1 cellular context compared by ENCODE assay signal in the genomic region with DNA sequence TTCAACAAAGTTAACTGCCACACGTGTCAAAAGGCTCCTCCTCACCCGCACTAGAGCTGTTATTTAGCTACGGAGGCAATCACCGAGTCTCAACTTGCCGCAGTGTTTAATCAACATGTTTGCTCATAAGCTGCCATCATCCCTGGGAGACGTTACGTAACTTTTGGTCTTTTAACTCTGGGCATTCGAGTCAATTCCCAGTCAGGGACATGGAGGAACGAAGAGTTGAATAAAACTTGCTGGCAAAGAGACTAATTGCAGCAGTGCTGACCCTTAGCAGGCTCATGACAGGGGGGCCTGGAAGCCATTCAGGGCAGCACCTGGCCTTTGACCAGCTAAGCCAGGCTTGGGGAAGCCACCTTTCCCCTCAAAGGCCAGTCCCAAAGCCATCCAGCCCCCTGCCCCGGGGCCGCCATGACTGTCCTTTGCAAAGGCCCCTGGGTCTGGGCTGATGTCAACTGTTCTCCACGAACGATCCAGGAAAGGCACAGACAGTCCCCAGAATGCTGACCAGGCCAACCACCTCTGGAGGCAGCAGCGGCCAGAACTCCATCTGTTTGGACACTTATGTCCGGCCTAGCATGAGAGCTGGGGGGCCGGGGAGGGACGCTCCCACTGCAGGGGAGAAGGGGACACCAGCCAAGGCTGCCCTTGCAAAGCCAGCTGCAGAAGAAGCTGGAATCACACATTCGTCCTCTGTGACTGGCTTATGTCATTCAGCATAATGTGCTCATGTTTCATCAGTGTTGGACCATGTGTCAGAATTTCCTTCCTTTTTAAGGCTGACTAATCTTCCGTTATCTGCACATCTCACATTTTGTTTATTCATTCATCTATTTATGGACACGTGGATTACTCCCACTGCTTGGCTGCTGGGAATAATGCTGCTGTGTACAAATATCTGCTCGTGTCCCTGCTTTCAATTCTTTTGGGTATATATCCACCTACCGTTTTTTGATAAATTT.
TF ChIP-seq lines count a peak whose summit lies in the region.

No MANE protein-coding gene starts in this region.

TF ChIP-seq in HepG2, 621 proteins besides CTCF, POLR2A, EP300 and RAD21 (continued from another document and continues in another):
- no peak for TF ChIP-seq GTF2F1 (IDR thresholded peaks at IDR 0.05; ENCODE audit: low read length)
- TF ChIP-seq ZNF563 (CRISPR knock-in tag; IDR thresholded peaks at IDR 0.05), result peak; percentile 31; the same call in 1 of the 2 replicates
- TF ChIP-seq ZNF34 (CRISPR knock-in tag; IDR thresholded peaks at IDR 0.05; ENCODE audit: borderline replicate concordance), result 0 out of 2 replicates have a peak, but pooled peaks have one; percentile 60
- TF ChIP-seq ZNF234 (CRISPR knock-in tag; conservative IDR thresholded peaks at IDR 0.05), result no peak
- no peak for TF ChIP-seq ZNF615 (CRISPR knock-in tag; IDR thresholded peaks at IDR 0.05; ENCODE audit: borderline replicate concordance)
- no peak for TF ChIP-seq ZNF775 (CRISPR knock-in tag; IDR thresholded peaks at IDR 0.05; ENCODE audit: borderline replicate concordance)
- TF ChIP-seq TAF15 (IDR thresholded peaks at IDR 0.05; ENCODE audit: low read depth, low read length, poor library complexity, severe bottlenecking), result no peak
- peak; percentile 34; the same call in 1 of the 2 replicates for TF ChIP-seq CREB1 (IDR thresholded peaks at IDR 0.05)
- TF ChIP-seq CREB1 (CRISPR knock-in tag; IDR thresholded peaks at IDR 0.05), result peak; percentile 62
- peak; percentile 56; the same call in 1 of the 2 replicates for TF ChIP-seq YEATS4 (CRISPR knock-in tag; IDR thresholded peaks at IDR 0.05; ENCODE audit: borderline replicate concordance)
- TF ChIP-seq, protein P1, sequence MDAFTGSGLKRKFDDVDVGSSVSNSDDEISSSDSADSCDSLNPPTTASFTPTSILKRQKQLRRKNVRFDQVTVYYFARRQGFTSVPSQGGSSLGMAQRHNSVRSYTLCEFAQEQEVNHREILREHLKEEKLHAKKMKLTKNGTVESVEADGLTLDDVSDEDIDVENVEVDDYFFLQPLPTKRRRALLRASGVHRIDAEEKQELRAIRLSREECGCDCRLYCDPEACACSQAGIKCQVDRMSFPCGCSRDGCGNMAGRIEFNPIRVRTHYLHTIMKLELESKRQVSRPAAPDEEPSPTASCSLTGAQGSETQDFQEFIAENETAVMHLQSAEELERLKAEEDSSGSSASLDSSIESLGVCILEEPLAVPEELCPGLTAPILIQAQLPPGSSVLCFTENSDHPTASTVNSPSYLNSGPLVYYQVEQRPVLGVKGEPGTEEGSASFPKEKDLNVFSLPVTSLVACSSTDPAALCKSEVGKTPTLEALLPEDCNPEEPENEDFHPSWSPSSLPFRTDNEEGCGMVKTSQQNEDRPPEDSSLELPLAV (CRISPR knock-in tag; conservative IDR thresholded peaks at IDR 0.05; ENCODE audit: low read depth), result no peak
- peak; percentile 97 for TF ChIP-seq MED1 (CRISPR knock-in tag; IDR thresholded peaks at IDR 0.05)
- TF ChIP-seq GLI4 (CRISPR knock-in tag; IDR thresholded peaks at IDR 0.05; ENCODE audit: borderline replicate concordance), result no peak
- TF ChIP-seq, protein P2, sequence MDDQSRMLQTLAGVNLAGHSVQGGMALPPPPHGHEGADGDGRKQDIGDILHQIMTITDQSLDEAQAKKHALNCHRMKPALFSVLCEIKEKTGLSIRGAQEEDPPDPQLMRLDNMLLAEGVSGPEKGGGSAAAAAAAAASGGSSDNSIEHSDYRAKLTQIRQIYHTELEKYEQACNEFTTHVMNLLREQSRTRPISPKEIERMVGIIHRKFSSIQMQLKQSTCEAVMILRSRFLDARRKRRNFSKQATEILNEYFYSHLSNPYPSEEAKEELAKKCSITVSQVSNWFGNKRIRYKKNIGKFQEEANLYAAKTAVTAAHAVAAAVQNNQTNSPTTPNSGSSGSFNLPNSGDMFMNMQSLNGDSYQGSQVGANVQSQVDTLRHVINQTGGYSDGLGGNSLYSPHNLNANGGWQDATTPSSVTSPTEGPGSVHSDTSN (CRISPR knock-in tag; IDR thresholded peaks at IDR 0.05; ENCODE audit: borderline replicate concordance), result no peak
- TF ChIP-seq, protein P3, sequence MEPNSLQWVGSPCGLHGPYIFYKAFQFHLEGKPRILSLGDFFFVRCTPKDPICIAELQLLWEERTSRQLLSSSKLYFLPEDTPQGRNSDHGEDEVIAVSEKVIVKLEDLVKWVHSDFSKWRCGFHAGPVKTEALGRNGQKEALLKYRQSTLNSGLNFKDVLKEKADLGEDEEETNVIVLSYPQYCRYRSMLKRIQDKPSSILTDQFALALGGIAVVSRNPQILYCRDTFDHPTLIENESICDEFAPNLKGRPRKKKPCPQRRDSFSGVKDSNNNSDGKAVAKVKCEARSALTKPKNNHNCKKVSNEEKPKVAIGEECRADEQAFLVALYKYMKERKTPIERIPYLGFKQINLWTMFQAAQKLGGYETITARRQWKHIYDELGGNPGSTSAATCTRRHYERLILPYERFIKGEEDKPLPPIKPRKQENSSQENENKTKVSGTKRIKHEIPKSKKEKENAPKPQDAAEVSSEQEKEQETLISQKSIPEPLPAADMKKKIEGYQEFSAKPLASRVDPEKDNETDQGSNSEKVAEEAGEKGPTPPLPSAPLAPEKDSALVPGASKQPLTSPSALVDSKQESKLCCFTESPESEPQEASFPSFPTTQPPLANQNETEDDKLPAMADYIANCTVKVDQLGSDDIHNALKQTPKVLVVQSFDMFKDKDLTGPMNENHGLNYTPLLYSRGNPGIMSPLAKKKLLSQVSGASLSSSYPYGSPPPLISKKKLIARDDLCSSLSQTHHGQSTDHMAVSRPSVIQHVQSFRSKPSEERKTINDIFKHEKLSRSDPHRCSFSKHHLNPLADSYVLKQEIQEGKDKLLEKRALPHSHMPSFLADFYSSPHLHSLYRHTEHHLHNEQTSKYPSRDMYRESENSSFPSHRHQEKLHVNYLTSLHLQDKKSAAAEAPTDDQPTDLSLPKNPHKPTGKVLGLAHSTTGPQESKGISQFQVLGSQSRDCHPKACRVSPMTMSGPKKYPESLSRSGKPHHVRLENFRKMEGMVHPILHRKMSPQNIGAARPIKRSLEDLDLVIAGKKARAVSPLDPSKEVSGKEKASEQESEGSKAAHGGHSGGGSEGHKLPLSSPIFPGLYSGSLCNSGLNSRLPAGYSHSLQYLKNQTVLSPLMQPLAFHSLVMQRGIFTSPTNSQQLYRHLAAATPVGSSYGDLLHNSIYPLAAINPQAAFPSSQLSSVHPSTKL (CRISPR knock-in tag; IDR thresholded peaks at IDR 0.05), result peak; percentile 92
- no peak for TF ChIP-seq ZSCAN20 (CRISPR knock-in tag; IDR thresholded peaks at IDR 0.05; ENCODE audit: borderline replicate concordance)
- TF ChIP-seq BCL6 (CRISPR knock-in tag; IDR thresholded peaks at IDR 0.05), result peak; percentile 86
- no peak for TF ChIP-seq KLF12 (CRISPR knock-in tag; IDR thresholded peaks at IDR 0.05; ENCODE audit: borderline replicate concordance)
- TF ChIP-seq, protein P4, sequence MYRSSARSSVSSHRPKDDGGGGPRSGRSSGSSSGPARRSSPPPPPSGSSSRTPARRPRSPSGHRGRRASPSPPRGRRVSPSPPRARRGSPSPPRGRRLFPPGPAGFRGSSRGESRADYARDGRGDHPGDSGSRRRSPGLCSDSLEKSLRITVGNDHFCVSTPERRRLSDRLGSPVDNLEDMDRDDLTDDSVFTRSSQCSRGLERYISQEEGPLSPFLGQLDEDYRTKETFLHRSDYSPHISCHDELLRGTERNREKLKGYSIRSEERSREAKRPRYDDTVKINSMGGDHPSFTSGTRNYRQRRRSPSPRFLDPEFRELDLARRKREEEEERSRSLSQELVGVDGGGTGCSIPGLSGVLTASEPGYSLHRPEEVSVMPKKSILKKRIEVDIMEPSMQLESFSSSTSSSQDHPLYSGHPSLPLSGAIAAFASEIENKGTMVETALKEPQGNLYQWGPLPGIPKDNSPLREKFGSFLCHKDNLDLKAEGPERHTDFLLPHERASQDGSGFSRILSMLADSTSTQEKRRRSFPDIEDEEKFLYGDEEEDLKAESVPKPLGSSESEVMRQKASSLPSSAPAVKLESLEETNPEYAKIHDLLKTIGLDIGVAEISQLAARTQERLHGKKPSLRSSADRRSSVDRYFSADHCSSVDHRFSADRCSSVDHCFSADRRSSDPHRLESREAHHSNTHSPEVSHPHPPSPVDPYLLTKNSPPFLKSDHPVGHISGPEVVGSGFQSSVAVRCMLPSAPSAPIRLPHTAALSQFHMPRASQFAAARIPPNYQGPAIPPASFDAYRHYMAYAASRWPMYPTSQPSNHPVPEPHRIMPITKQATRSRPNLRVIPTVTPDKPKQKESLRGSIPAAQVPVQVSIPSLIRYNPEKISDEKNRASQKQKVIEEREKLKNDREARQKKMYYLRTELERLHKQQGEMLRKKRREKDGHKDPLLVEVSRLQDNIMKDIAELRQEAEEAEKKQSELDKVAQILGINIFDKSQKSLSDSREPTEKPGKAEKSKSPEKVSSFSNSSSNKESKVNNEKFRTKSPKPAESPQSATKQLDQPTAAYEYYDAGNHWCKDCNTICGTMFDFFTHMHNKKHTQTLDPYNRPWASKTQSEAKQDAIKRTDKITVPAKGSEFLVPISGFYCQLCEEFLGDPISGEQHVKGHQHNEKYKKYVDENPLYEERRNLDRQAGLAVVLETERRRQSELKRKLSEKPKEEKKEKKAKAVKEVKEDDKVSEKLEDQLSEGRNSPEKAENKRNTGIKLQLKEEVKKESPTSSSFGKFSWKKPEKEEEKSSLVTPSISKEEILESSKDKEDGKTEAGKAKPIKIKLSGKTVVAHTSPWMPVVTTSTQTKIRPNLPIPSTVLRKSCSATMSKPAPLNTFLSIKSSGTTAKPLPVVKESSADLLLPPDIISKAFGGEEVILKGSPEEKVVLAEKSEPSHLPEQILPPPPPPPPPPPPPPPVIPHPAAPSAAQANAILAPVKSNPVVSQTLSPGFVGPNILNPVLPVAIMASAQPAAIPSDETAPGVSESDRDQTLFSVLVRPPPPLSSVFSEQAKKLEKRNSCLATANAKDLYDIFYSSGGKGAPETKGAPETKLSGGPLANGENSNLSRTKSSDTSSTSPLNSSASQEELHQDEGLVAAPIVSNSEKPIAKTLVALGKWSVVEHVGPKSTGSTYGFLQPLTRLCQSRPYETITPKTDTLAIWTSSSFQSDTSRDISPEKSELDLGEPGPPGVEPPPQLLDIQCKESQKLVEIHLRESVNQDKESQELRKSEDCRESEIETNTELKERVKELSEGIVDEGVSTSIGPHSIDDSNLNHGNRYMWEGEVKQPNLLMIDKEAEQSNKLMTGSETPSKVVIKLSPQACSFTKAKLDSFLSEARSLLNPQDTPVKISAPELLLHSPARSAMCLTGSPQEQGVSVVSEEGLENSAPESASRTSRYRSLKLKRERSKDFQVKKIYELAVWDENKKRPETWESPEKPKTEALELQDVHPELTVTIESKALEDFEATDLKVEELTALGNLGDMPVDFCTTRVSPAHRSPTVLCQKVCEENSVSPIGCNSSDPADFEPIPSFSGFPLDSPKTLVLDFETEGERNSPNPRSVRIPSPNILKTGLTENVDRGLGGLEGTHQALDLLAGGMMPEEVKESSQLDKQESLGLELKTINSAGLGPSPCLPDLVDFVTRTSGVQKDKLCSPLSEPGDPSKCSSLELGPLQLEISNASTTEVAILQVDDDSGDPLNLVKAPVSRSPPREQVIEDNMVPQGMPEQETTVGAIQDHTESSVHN (CRISPR knock-in tag; IDR thresholded peaks at IDR 0.05), result no peak
- peak; percentile 74; the same call in 1 of the 2 replicates for TF ChIP-seq RCOR2 (CRISPR knock-in tag; IDR thresholded peaks at IDR 0.05)
- peak; percentile 29 for TF ChIP-seq HNRNPLL (IDR thresholded peaks at IDR 0.05; ENCODE audit: low read depth, low read length, poor library complexity, severe bottlenecking)
- TF ChIP-seq, protein P5, sequence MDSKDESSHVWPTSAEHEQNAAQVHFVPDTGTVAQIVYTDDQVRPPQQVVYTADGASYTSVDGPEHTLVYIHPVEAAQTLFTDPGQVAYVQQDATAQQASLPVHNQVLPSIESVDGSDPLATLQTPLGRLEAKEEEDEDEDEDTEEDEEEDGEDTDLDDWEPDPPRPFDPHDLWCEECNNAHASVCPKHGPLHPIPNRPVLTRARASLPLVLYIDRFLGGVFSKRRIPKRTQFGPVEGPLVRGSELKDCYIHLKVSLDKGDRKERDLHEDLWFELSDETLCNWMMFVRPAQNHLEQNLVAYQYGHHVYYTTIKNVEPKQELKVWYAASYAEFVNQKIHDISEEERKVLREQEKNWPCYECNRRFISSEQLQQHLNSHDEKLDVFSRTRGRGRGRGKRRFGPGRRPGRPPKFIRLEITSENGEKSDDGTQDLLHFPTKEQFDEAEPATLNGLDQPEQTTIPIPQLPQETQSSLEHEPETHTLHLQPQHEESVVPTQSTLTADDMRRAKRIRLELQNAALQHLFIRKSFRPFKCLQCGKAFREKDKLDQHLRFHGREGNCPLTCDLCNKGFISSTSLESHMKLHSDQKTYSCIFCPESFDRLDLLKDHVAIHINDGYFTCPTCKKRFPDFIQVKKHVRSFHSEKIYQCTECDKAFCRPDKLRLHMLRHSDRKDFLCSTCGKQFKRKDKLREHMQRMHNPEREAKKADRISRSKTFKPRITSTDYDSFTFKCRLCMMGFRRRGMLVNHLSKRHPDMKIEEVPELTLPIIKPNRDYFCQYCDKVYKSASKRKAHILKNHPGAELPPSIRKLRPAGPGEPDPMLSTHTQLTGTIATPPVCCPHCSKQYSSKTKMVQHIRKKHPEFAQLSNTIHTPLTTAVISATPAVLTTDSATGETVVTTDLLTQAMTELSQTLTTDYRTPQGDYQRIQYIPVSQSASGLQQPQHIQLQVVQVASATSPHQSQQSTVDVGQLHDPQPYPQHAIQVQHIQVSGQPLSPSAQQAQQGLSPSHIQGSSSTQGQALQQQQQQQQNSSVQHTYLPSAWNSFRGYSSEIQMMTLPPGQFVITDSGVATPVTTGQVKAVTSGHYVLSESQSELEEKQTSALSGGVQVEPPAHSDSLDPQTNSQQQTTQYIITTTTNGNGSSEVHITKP (CRISPR knock-in tag; IDR thresholded peaks at IDR 0.05; ENCODE audit: low read depth), result no peak
- no peak for TF ChIP-seq ZNF720 (CRISPR knock-in tag; IDR thresholded peaks at IDR 0.05)
- TF ChIP-seq ZFP1 (CRISPR knock-in tag; IDR thresholded peaks at IDR 0.05), result no peak; the same call in 1 of the 2 replicates
- TF ChIP-seq, protein P6, sequence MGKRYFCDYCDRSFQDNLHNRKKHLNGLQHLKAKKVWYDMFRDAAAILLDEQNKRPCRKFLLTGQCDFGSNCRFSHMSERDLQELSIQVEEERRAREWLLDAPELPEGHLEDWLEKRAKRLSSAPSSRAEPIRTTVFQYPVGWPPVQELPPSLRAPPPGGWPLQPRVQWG (CRISPR knock-in tag; IDR thresholded peaks at IDR 0.05; ENCODE audit: borderline replicate concordance, low read depth), result no peak
- TF ChIP-seq, protein P7, sequence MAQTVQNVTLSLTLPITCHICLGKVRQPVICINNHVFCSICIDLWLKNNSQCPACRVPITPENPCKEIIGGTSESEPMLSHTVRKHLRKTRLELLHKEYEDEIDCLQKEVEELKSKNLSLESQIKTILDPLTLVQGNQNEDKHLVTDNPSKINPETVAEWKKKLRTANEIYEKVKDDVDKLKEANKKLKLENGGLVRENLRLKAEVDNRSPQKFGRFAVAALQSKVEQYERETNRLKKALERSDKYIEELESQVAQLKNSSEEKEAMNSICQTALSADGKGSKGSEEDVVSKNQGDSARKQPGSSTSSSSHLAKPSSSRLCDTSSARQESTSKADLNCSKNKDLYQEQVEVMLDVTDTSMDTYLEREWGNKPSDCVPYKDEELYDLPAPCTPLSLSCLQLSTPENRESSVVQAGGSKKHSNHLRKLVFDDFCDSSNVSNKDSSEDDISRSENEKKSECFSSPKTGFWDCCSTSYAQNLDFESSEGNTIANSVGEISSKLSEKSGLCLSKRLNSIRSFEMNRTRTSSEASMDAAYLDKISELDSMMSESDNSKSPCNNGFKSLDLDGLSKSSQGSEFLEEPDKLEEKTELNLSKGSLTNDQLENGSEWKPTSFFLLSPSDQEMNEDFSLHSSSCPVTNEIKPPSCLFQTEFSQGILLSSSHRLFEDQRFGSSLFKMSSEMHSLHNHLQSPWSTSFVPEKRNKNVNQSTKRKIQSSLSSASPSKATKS (CRISPR knock-in tag; IDR thresholded peaks at IDR 0.05), result no peak
- TF ChIP-seq SNAPC2 (CRISPR knock-in tag; IDR thresholded peaks at IDR 0.05), result no peak
- TF ChIP-seq MIER3 (CRISPR knock-in tag; IDR thresholded peaks at IDR 0.05; ENCODE audit: borderline replicate concordance), result peak; percentile 92
